1 cellular context compared by ENCODE assay signal in genomic region chr1:169367096-169367685, GRCh38.
TF ChIP-seq lines count a peak whose summit lies in the region.

No MANE protein-coding gene starts in this region.

TF ChIP-seq in K562, 482 proteins besides CTCF, POLR2A, EP300 and RAD21 (continued from another document and continues in another):
- TF ChIP-seq MGA (IDR thresholded peaks at IDR 0.05), result no peak
- TF ChIP-seq KLF16 (IDR thresholded peaks at IDR 0.05), result no peak
- TF ChIP-seq RBM22 (IDR thresholded peaks at IDR 0.05; ENCODE audit: low read depth, low read length, poor library complexity, severe bottlenecking), result no peak
- no peak for TF ChIP-seq STAT5B (CRISPR knock-in tag; IDR thresholded peaks at IDR 0.05)
- no peak for TF ChIP-seq XRCC4 (IDR thresholded peaks at IDR 0.05; ENCODE audit: extremely low read depth, insufficient read depth, insufficient read length)
- no peak for TF ChIP-seq MYBL2 (IDR thresholded peaks at IDR 0.05; ENCODE audit: low read depth)
- no peak for TF ChIP-seq MYBL2 (CRISPR knock-in tag; IDR thresholded peaks at IDR 0.05; ENCODE audit: borderline replicate concordance)
- TF ChIP-seq NCOA4 (IDR thresholded peaks at IDR 0.05; ENCODE audit: partially characterized antibody), result no peak
- no peak for TF ChIP-seq FOXP1 (CRISPR knock-in tag; IDR thresholded peaks at IDR 0.05)
- TF ChIP-seq ZNF717 (CRISPR knock-in tag; IDR thresholded peaks at IDR 0.05), result no peak
- TF ChIP-seq E2F1 (CRISPR knock-in tag; IDR thresholded peaks at IDR 0.05), result no peak
- no peak for TF ChIP-seq PREB (CRISPR knock-in tag; IDR thresholded peaks at IDR 0.05)
- TF ChIP-seq E2F6 (IDR thresholded peaks at IDR 0.05; ENCODE audit: borderline replicate concordance in 1 of 2, extremely low read depth in 1 of 2, insufficient read depth in 1 of 2, insufficient read length in 1 of 2, low read depth in 1 of 2, low read length in 1 of 2, poor library complexity in 1 of 2, severe bottlenecking in 1 of 2), result no peak
- no peak for TF ChIP-seq THAP7 (CRISPR knock-in tag; IDR thresholded peaks at IDR 0.05)
- no peak for TF ChIP-seq CBFA2T3 (IDR thresholded peaks at IDR 0.05)
- TF ChIP-seq AFF1 (IDR thresholded peaks at IDR 0.05; ENCODE audit: low read depth in 1 of 2, partially characterized antibody in 2 of 2), result peak in 1 of 2 experiments; percentile 41
- TF ChIP-seq HIVEP1 (CRISPR knock-in tag; IDR thresholded peaks at IDR 0.05), result no peak
- no peak for TF ChIP-seq CHD4 (IDR thresholded peaks at IDR 0.05; ENCODE audit: insufficient read depth, insufficient replicate concordance, low read depth, low read length, poor library complexity, severe bottlenecking)
- no peak for TF ChIP-seq ZBTB11 (CRISPR knock-in tag; IDR thresholded peaks at IDR 0.05)
- TF ChIP-seq RBBP5 (IDR thresholded peaks at IDR 0.05; ENCODE audit: borderline replicate concordance, insufficient read depth, low read length, poor library complexity, severe bottlenecking), result peak; percentile 18
- TF ChIP-seq ZNF165 (CRISPR knock-in tag; IDR thresholded peaks at IDR 0.05; ENCODE audit: borderline replicate concordance), result no peak
- no peak for TF ChIP-seq THAP12 (CRISPR knock-in tag; IDR thresholded peaks at IDR 0.05)
